22 cellular contexts compared by ENCODE assay signal in the genomic region with DNA sequence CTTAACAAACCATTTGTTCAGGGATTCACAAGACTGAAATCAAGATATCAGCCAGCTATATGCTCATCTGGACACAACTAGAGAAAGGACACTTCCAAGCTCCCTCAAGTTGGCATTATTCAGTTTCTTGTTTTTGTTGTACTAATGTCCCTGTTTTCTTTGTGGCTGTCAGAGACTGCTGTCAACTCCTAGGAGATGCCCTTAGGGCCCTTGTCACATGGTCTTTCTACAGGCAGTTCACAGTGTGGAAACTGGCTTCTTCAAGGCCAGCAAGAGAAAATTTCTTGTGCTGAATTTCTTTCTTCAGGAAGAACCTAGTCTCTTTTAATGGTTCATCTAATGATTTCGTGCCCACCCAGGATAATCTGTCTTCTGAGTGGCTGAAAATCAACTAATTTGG.
"Had no signal": no experiment of that assay in that cellular context is flagged by ENCODE, and none has a peak within 500 bp of the region (broad histone marks: within the 10 kb centered on the region; RNA-seq: fewer than 3 reads in every experiment).

No MANE protein-coding gene starts in this region.

- H3K27ac ChIP-seq: colonic mucosa, coronary artery, dorsolateral prefrontal cortex, epithelial cell of prostate, esophagus muscularis mucosa, esophagus squamous epithelium, foreskin keratinocyte, gastrocnemius medialis, gastroesophageal sphincter, heart left ventricle, heart right ventricle had no signal

- H3K4me1 ChIP-seq: colonic mucosa, esophagus muscularis mucosa, esophagus squamous epithelium, foreskin keratinocyte, gastrocnemius medialis, gastroesophageal sphincter, heart left ventricle, heart right ventricle had no signal

- H3K9me3 ChIP-seq: colonic mucosa, esophagus muscularis mucosa, esophagus squamous epithelium, gastrocnemius medialis, gastroesophageal sphincter, heart left ventricle, heart right ventricle had no signal

- H3K4me3 ChIP-seq: colonic mucosa, coronary artery, dorsolateral prefrontal cortex, esophagus muscularis mucosa, esophagus squamous epithelium, gastrocnemius medialis, gastroesophageal sphincter, heart left ventricle, heart right ventricle had no signal

- H3K27me3 ChIP-seq: colonic mucosa, dorsolateral prefrontal cortex, esophagus muscularis mucosa, esophagus squamous epithelium, foreskin keratinocyte, gastrocnemius medialis, gastroesophageal sphincter, heart left ventricle, heart right ventricle had no signal

- H3K36me3 ChIP-seq: colonic mucosa, esophagus muscularis mucosa, esophagus squamous epithelium, gastrocnemius medialis, gastroesophageal sphincter, heart left ventricle, heart right ventricle had no signal

- DNase-seq: colonic mucosa; cortex of kidney; dermis blood vessel endothelial cell; dorsolateral prefrontal cortex; effector CD4-positive, alpha-beta T cell; effector CD8-positive, alpha-beta T cell; effector memory CD4-positive, alpha-beta T cell; effector memory CD8-positive, alpha-beta T cell; endodermal cell; erythroblast; esophagus squamous epithelium; foreskin melanocyte; gastrocnemius medialis; glutamatergic neuron; head of caudate nucleus; heart left ventricle; heart right ventricle had no signal
